ENCODE assay signal across 18 cellular contexts in the genomic region with DNA sequence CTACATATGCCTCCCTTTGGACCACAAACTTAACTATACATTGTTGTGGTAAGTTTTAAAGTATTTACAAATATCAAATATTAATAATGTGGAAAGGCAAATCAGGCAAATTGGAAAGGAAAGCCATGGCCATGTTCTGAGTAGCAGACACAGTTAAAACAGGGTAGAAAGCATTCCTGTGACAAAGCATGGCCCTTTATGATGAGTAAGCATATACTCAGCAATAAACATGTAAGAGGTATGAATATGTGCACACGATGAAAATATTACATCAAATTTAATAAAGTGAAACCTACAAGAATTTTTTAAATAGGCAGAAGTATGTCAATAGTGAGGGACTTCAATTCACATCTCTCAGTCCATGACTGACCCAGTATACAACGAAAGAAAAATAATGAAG.
A peak's percentile ranks its signal among the peaks of the same experiment; 100 is the strongest.
DNase-seq lines count a peak whose midpoint lies in the region; ATAC-seq, FAIRE-seq and TF ChIP-seq lines count a peak whose summit lies in the region.
"Had no signal": no experiment of that assay in that cellular context is flagged by ENCODE, and none has a peak within 500 bp of the region (broad histone marks: within the 10 kb centered on the region; RNA-seq: fewer than 3 reads in every experiment).

No MANE protein-coding gene starts in this region.

- H3K27ac ChIP-seq in A549 (no peak overlapping the region), foreskin keratinocyte (peak overlapping the region; percentile 40)
- H3K27ac ChIP-seq: BLaER1, C4-2B, GM23248 had no signal

- no peak overlapping the region for H3K4me2 ChIP-seq in A549
- H3K4me2 ChIP-seq: BLaER1 had no signal

- H3K27me3 ChIP-seq in bronchial epithelial cell (ENCODE audit: control insufficient read depth, insufficient read depth, low read length) (no peaks in the 10 kb centered on the region), foreskin keratinocyte (no peaks in the 10 kb centered on the region)
- H3K27me3 ChIP-seq: BLaER1 had no signal

- H3K4me3 Mint-ChIP-seq in HFFc6: peak overlapping the region; percentile 6; the same call in 1 of the 2 replicates
- H3K4me3 Mint-ChIP-seq: B cell; CD4-positive, CD25-positive, alpha-beta regulatory T cell; CD8-positive, alpha-beta T cell; H9 had no signal

- TF ChIP-seq POLR2A in A549 (IDR thresholded peaks at IDR 0.05; ENCODE audit: low read length): no peak

- no peak overlapping the region for H3K27ac Mint-ChIP-seq in HFFc6
- H3K27ac Mint-ChIP-seq: B cell; CD4-positive, CD25-positive, alpha-beta regulatory T cell; CD8-positive, alpha-beta T cell; H9 had no signal

- DNase-seq in A549 (ENCODE audit: low read depth in 1 of 2, low spot score in 1 of 2) (no peak), HFFc6 (no peak), bronchial epithelial cell (ENCODE audit: low read depth) (peak; percentile 5), foreskin keratinocyte (peak in 1 of 2 donors; percentile 38), NCI-H187 (lab: John Stamatoyannopoulos, UW) (no peak)
- DNase-seq: Caco-2; CD4-positive, CD25-positive, alpha-beta regulatory T cell; CD8-positive, alpha-beta T cell; DMS153; DND-41; GM23248; H9 had no signal

- peaks cover 5% of the 10 kb centered on the region; the same call in 1 of the 2 replicates for H3K4me1 Mint-ChIP-seq in HFFc6 (ENCODE audit: low read depth)
- H3K4me1 Mint-ChIP-seq: B cell; CD4-positive, CD25-positive, alpha-beta regulatory T cell; H9 had no signal

- H3K9me3 Mint-ChIP-seq in HFFc6: peaks cover 4% of the 10 kb centered on the region; the same call in 1 of the 2 replicates
- H3K9me3 Mint-ChIP-seq: CD8-positive, alpha-beta T cell; H9 had no signal

- H3K4me3 ChIP-seq in A549 (no peak overlapping the region), bronchial epithelial cell (ENCODE audit: low read depth, low read length) (no peak overlapping the region)
- H3K4me3 ChIP-seq: BLaER1, GM23248 had no signal

- TF ChIP-seq CTCF in A549 (IDR thresholded peaks at IDR 0.05) (no peak), HFFc6 (IDR thresholded peaks at IDR 0.05) (no peak), bronchial epithelial cell (IDR thresholded peaks at IDR 0.05; ENCODE audit: insufficient read depth, low read length, severe bottlenecking) (no peak), foreskin keratinocyte (conservative IDR thresholded peaks at IDR 0.05) (no peak)

- CTCF ChIA-PET in A549 (lab: Yijun Ruan, JAX): no interaction called here

- TF ChIP-seq RAD21 in A549 (conservative IDR thresholded peaks at IDR 0.05 in 1 of 2, IDR thresholded peaks at IDR 0.05 in 1 of 2): no peak

- WGBS in A549 (ENCODE audit: missing lambda C conversion rate): 15% methylated on average over 2 of the region's 2 CpGs

- POLR2A ChIA-PET in A549 (lab: Yijun Ruan, JAX): no interaction called here

- H3K4me1 ChIP-seq in A549 (no peaks in the 10 kb centered on the region), foreskin keratinocyte (peaks cover 4% of the 10 kb centered on the region)
- H3K4me1 ChIP-seq: BLaER1, Caco-2 had no signal

- H3K36me3 Mint-ChIP-seq in HFFc6 (ENCODE audit: low read depth): no peaks in the 10 kb centered on the region
- H3K36me3 Mint-ChIP-seq: CD4-positive, CD25-positive, alpha-beta regulatory T cell; CD8-positive, alpha-beta T cell had no signal

- TF ChIP-seq EP300 in A549 (IDR thresholded peaks at IDR 0.05): no peak

- no peaks in the 10 kb centered on the region for H3K27me3 Mint-ChIP-seq in HFFc6 (ENCODE audit: insufficient read depth)
- H3K27me3 Mint-ChIP-seq: B cell; CD4-positive, CD25-positive, alpha-beta regulatory T cell had no signal

- H3K36me3 ChIP-seq in bronchial epithelial cell (ENCODE audit: control insufficient read depth, insufficient read depth, low read length): no peaks in the 10 kb centered on the region
- H3K36me3 ChIP-seq: BLaER1 had no signal

- no peaks in the 10 kb centered on the region for H3K9me3 ChIP-seq in A549
- H3K9me3 ChIP-seq: BLaER1, Caco-2 had no signal

- FAIRE-seq in A549 (lab: Jason Lieb, UNC) (no peak), bronchial epithelial cell (lab: Jason Lieb, UNC) (no peak)
- FAIRE-seq: G401.6, GM12892 had no signal

- ATAC-seq in A549 (no peak), foreskin keratinocyte (peak; percentile 58), GM21390 (IDR thresholded peaks at IDR 0.05; ENCODE audit: unreplicated experiment) (no peak)
- ATAC-seq: CD8-positive, alpha-beta T cell had no signal

TF ChIP-seq in A549, 52 proteins besides CTCF, POLR2A, EP300 and RAD21:
- no peak for TF ChIP-seq RCOR1 (IDR thresholded peaks at IDR 0.05; ENCODE audit: low read depth, low read length)
- TF ChIP-seq MAFK (IDR thresholded peaks at IDR 0.05; ENCODE audit: partially characterized antibody): peak; percentile 64
